1 cellular context compared by ENCODE assay signal in genomic region chr1:206612129-206612876, GRCh38.
TF ChIP-seq lines count a peak whose summit lies in the region.

TSS of gene EIF2D (minus strand) at chr1:206612465. CDS start at chr1:206612342, 123 bp downstream.

TF ChIP-seq in HepG2, 621 proteins besides CTCF, POLR2A, EP300 and RAD21 (continued from another document and continues in another):
- TF ChIP-seq ZNF512B (CRISPR knock-in tag; IDR thresholded peaks at IDR 0.05; ENCODE audit: borderline replicate concordance) (0 out of 2 replicates have a peak, but pooled peaks have one; percentile 55), HNF1B (CRISPR knock-in tag; IDR thresholded peaks at IDR 0.05) (peak; percentile 95), PPARG (CRISPR knock-in tag; conservative IDR thresholded peaks at IDR 0.05) (peak; percentile 62; the same call in 1 of the 2 replicates), HMGXB3 (CRISPR knock-in tag; IDR thresholded peaks at IDR 0.05; ENCODE audit: borderline replicate concordance) (peak; percentile 89), TBX2 (CRISPR knock-in tag; IDR thresholded peaks at IDR 0.05; ENCODE audit: borderline replicate concordance) (peak; percentile 94), ARID3A (IDR thresholded peaks at IDR 0.05; ENCODE audit: low read depth, low read length) (no peak), ZNF225 (CRISPR knock-in tag; IDR thresholded peaks at IDR 0.05) (peak; percentile 94), ZNF260 (CRISPR knock-in tag; IDR thresholded peaks at IDR 0.05; ENCODE audit: borderline replicate concordance, low read depth) (no peak), ZNF562 (CRISPR knock-in tag; IDR thresholded peaks at IDR 0.05; ENCODE audit: borderline replicate concordance) (no peak), ZNF792 (CRISPR knock-in tag; IDR thresholded peaks at IDR 0.05) (peak; percentile 97), ZNF777 (CRISPR knock-in tag; IDR thresholded peaks at IDR 0.05) (no peak), ZNF451 (CRISPR knock-in tag; IDR thresholded peaks at IDR 0.05) (no peak), ZNF205 (CRISPR knock-in tag; IDR thresholded peaks at IDR 0.05) (peak; percentile 93), SALL1 (CRISPR knock-in tag; IDR thresholded peaks at IDR 0.05) (peak; percentile 94), TIGD3 (CRISPR knock-in tag; IDR thresholded peaks at IDR 0.05; ENCODE audit: borderline replicate concordance) (no peak; the same call in 1 of the 2 replicates), SNAPC4 (CRISPR knock-in tag; IDR thresholded peaks at IDR 0.05) (no peak), ZNF678 (CRISPR knock-in tag; IDR thresholded peaks at IDR 0.05) (peak; percentile 56; the same call in 1 of the 2 replicates), ZNF275 (CRISPR knock-in tag; IDR thresholded peaks at IDR 0.05; ENCODE audit: borderline replicate concordance) (peak; percentile 83), BRCA1 (CRISPR knock-in tag; IDR thresholded peaks at IDR 0.05) (peak; percentile 88), RFXAP (CRISPR knock-in tag; IDR thresholded peaks at IDR 0.05; ENCODE audit: borderline replicate concordance) (peak; percentile 94), ETS1 (CRISPR knock-in tag; IDR thresholded peaks at IDR 0.05) (no peak), PRDM10 (CRISPR knock-in tag; IDR thresholded peaks at IDR 0.05; ENCODE audit: low read depth) (0 out of 2 replicates have a peak, but pooled peaks have one; percentile 67), SIX1 (CRISPR knock-in tag; IDR thresholded peaks at IDR 0.05; ENCODE audit: borderline replicate concordance) (0 out of 2 replicates have a peak, but pooled peaks have one; percentile 15), ZNF558 (CRISPR knock-in tag; IDR thresholded peaks at IDR 0.05; ENCODE audit: borderline replicate concordance) (peak; percentile 95; the same call in 1 of the 2 replicates), RBM39 (IDR thresholded peaks at IDR 0.05; ENCODE audit: low read depth, low read length, poor library complexity, severe bottlenecking) (peak; percentile 85), NFIB (CRISPR knock-in tag; IDR thresholded peaks at IDR 0.05; ENCODE audit: borderline replicate concordance) (no peak), NFIC (IDR thresholded peaks at IDR 0.05; ENCODE audit: low read length) (peak; percentile 49; the same call in 1 of the 2 replicates), HDAC1 (CRISPR knock-in tag; IDR thresholded peaks at IDR 0.05) (peak; percentile 98), KLF13 (CRISPR knock-in tag; IDR thresholded peaks at IDR 0.05) (peak; percentile 84)
